13 cellular contexts compared by ENCODE assay signal in genomic region chr12:79191391-79191790, GRCh38.
"Had no signal": no experiment of that assay in that cellular context is flagged by ENCODE, and none has a peak within 500 bp of the region (broad histone marks: within the 10 kb centered on the region; RNA-seq: fewer than 3 reads in every experiment).

No MANE protein-coding gene starts in this region.

- H3K36me3 ChIP-seq: esophagus muscularis mucosa, thyroid gland, WERI-Rb-1 had no signal

- DNase-seq: activated CD4-positive, alpha-beta memory T cell treated with anti-CD3 and anti-CD28 coated beads, Interleukin-2, amount 10 ng/mL, durations not matched to agents 7 days and 5 days; activated CD4-positive, alpha-beta T cell treated with anti-CD3 and anti-CD28 coated beads for 4 hours; activated effector memory CD4-positive, alpha-beta T cell treated with anti-CD3 and anti-CD28 coated beads, Interleukin-2, amount 50 U/mL, for 16 hours; activated T-cell treated with anti-CD3 and anti-CD28 coated beads, Interleukin-2, amount 50 U/mL, for 4 hours; body of pancreas; caudate nucleus; naive thymus-derived CD4-positive, alpha-beta T cell; thyroid gland; WERI-Rb-1 had no signal

- H3K27ac ChIP-seq: body of pancreas, esophagus muscularis mucosa, thyroid gland, WERI-Rb-1 had no signal

- H3K4me3 ChIP-seq: body of pancreas, esophagus muscularis mucosa, lung, thyroid gland had no signal

- H3K4me1 ChIP-seq: body of pancreas, thyroid gland had no signal

- H3K27me3 ChIP-seq: body of pancreas, esophagus muscularis mucosa, thyroid gland had no signal

- H3K9me3 ChIP-seq: body of pancreas, esophagus muscularis mucosa, thyroid gland had no signal

- ATAC-seq: activated naive CD4-positive, alpha-beta T cell treated with anti-CD3 and anti-CD28 coated beads, Interleukin-2, amount 50 U/mL, for 72 hours; activated T-cell treated with anti-CD3 and anti-CD28 coated beads, Interleukin-2, amount 50 U/mL, for 4 hours; body of pancreas; naive thymus-derived CD4-positive, alpha-beta T cell; stimulated activated effector memory CD8-positive, alpha-beta T cell treated with anti-CD3 and anti-CD28 coated beads, Interleukin-12 subunit alpha, Interleukin-12 subunit beta, amount 100 ng/mL, for 72 hours had no signal
